ENCODE assay signal across 8 cellular contexts in the genomic region with DNA sequence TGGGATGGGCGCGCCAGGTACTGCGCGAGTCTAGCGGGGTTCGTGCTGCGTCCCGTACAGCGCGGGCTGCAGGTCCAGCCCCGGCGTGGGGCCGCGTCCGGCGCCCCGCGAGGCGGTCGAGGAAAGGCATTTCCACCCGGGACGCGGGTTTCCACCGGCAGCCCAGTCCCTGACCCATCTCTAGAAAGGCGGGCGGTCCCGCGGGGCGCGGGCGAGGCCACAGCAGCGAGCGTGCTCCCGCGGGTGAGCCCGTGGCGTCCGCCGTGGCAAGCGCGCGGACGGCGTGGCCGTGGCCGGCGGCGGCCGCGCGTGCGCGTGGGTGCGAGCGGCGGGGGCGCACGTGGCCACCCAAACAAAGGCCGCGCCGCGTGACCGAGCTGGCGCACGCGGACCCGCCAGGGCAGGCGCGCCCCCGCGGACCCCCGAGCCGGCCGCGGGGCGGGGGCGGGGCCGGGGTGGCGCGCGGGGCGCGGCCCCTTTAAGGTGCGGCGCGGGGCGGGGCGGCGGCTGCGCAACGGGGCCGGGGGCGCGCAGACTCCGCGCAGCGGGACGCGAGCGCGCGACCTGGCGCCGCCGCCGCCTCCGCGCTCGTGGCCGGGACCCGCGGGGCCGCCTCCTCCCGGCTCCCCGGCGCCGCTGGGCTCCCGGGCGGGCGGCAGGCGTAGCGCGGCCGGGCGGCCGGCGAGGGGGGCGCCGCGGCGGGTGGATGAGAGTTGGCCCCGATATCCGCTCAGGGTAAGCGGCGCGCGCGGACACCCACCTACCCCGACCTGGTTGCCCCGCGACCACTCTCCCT. TPM values are rescaled to one million over a fixed set of nuclear protein-coding genes. Genes with fewer than 3 reads are reported as not detected.
DNase-seq lines count a peak whose midpoint lies in the region; ATAC-seq, FAIRE-seq and TF ChIP-seq lines count a peak whose summit lies in the region.

No MANE protein-coding gene starts in this region.

- H3K27me3 ChIP-seq in esophagus squamous epithelium: no peaks in the 10 kb centered on the region
- H3K27me3 ChIP-seq in transverse colon: no peaks in the 10 kb centered on the region

- 0% methylated on average over 8 of the region's 141 CpGs; no CpG with 5 or more reads in 1 of the 2 donors for WGBS in esophagus squamous epithelium, 2 donors
- WGBS in transverse colon (ENCODE audit: low coverage in 1 of 2), 2 donors: 3 to 16% methylated on average over 5 to 7 of the region's 141 CpGs

- peaks cover 5% of the 10 kb centered on the region for H3K9me3 Mint-ChIP-seq in activated T-cell treated with anti-CD3 and anti-CD28 coated beads, Interleukin-2, amount 50 U/mL, for 24 hours
- no peaks in the 10 kb centered on the region for H3K9me3 Mint-ChIP-seq in neural crest cell

- peaks cover 36% of the 10 kb centered on the region for H3K4me1 Mint-ChIP-seq in activated T-cell treated with anti-CD3 and anti-CD28 coated beads, Interleukin-2, amount 50 U/mL, for 24 hours (ENCODE audit: low read depth)
- H3K4me1 Mint-ChIP-seq in neural crest cell: peaks cover 23% of the 10 kb centered on the region

- in situ Hi-C loops in transverse colon (cut with MboI; ENCODE audit: low pct_ligation_motif_present in 1 of 4, low pct_unique_long_range_greater_than_20kb in 1 of 4, low sequenced_read_pairs in 3 of 4): no loop called here

- no peaks in the 10 kb centered on the region for H3K27me3 Mint-ChIP-seq in activated T-cell treated with anti-CD3 and anti-CD28 coated beads, Interleukin-2, amount 50 U/mL, for 24 hours
- peaks cover 19% of the 10 kb centered on the region for H3K27me3 Mint-ChIP-seq in neural crest cell (ENCODE audit: low read depth)

- no peak for FAIRE-seq in GM19239 (lab: Jason Lieb, UNC)

- no peak for TF ChIP-seq EP300 in transverse colon (IDR thresholded peaks at IDR 0.05; ENCODE audit: low read depth)

- H3K4me1 ChIP-seq in esophagus squamous epithelium: peaks cover 53 to 69% (median 56%) of the 10 kb centered on the region in 3 donors
- peaks cover 36 to 64% (median 62%) of the 10 kb centered on the region in 4 donors for H3K4me1 ChIP-seq in transverse colon

- TF ChIP-seq POLR2A in esophagus squamous epithelium (IDR thresholded peaks at IDR 0.05) (no peak), transverse colon (IDR thresholded peaks at IDR 0.05) (no peak)

- intact Hi-C loops in esophagus squamous epithelium (cut with DNase I): no loop called here
- intact Hi-C loops in transverse colon (cut with DNase I; ENCODE audit: low total_unique reads): no loop called here

- no peaks in the 10 kb centered on the region for H3K36me3 Mint-ChIP-seq in activated T-cell treated with anti-CD3 and anti-CD28 coated beads, Interleukin-2, amount 50 U/mL, for 24 hours (ENCODE audit: low read depth)
- H3K36me3 Mint-ChIP-seq in neural crest cell (ENCODE audit: low read depth): no peaks in the 10 kb centered on the region

- H3K27ac Mint-ChIP-seq in activated T-cell treated with anti-CD3 and anti-CD28 coated beads, Interleukin-2, amount 50 U/mL, for 24 hours: no peak overlapping the region
- no peak overlapping the region for H3K27ac Mint-ChIP-seq in neural crest cell (ENCODE audit: unreplicated experiment)

- H3K4me3 Mint-ChIP-seq in activated T-cell treated with anti-CD3 and anti-CD28 coated beads, Interleukin-2, amount 50 U/mL, for 24 hours: peak overlapping the region; percentile 77
- H3K4me3 Mint-ChIP-seq in neural crest cell: peak overlapping the region; percentile 79

- ATAC-seq in GM21390 (IDR thresholded peaks at IDR 0.05; ENCODE audit: unreplicated experiment): no peak

- H3K27ac ChIP-seq in esophagus squamous epithelium (peak overlapping the region; percentile 84 to 89 (median 88)), transverse colon (peak overlapping the region; percentile 82 to 91 (median 89))

- TF ChIP-seq CTCF in AG10803 (conservative IDR thresholded peaks at IDR 0.05; ENCODE audit: low read length) (no peak), esophagus squamous epithelium (IDR thresholded peaks at IDR 0.05) (no peak), neural crest cell (conservative IDR thresholded peaks at IDR 0.05) (no peak), transverse colon (IDR thresholded peaks at IDR 0.05) (no peak)

- DNase-seq in AG10803 (ENCODE audit: low read depth) (peak; percentile 44), GM19239 (ENCODE audit: insufficient read length, low spot score) (peak; percentile 92), NCI-H526 treated with DMSO at 0.1 percent for 48 hours (lab: John Stamatoyannopoulos, UW) (peak; percentile 12), esophagus squamous epithelium (lab: John Stamatoyannopoulos, UW) (no peak), neural crest cell (ENCODE audit: low read depth, low spot score) (no peak), transverse colon (peak; percentile 66)
- peak; percentile 77 for DNase-seq in activated T-cell treated with anti-CD3 and anti-CD28 coated beads, Interleukin-2, amount 50 U/mL, for 24 hours

- no peaks in the 10 kb centered on the region for H3K36me3 ChIP-seq in esophagus squamous epithelium
- H3K36me3 ChIP-seq in transverse colon: no peaks in the 10 kb centered on the region

- H3K4me3 ChIP-seq in AG10803 (ENCODE audit: low read length) (peak overlapping the region; percentile 72), esophagus squamous epithelium (peak overlapping the region; percentile 63 to 88 (median 78)), transverse colon (peak overlapping the region; percentile 18 to 80 (median 62))

- H3K9me3 ChIP-seq in esophagus squamous epithelium (peaks cover 0 to 7% (median 7%) of the 10 kb centered on the region in 3 donors), transverse colon (peaks cover under 1 to 5% of the 10 kb centered on the region in 2 donors)

RNA-seq across cellular contexts. Expression of a gene that starts 39.3 kb away (rescaled TPM):
- total RNA-seq in esophagus squamous epithelium (10 to 100 TPM; 38.7 to 50.6 (median 43.7) TPM), neural crest cell (5.1 and 5.4 TPM in 2 replicates), transverse colon (1 to 10 TPM in 2 of 4 donors, under 1 TPM in 2; 0.96 to 2.5 (median 1.4) TPM)

RNA-seq across cellular contexts. Expression of a gene that starts 43.4 kb away (rescaled TPM):
- 100 to 1,000 TPM in 1 of 4 donors, 10 to 100 TPM in 3; 27.0 to 122 (median 33.3) TPM for total RNA-seq in esophagus squamous epithelium
- 32.3 and 34.1 TPM in 2 replicates for total RNA-seq in neural crest cell
- total RNA-seq in transverse colon: 100 to 1,000 TPM; 146 to 981 (median 258) TPM

Comparison
In these comparisons a context has a peak if more than half of its experiments do, and no peak if none do; other contexts are left out.
1. DNase-seq: peak in AG10803 (single experiment), GM19239 (single experiment), NCI-H526 treated with DMSO at 0.1 percent for 48 hours (single experiment), activated T-cell treated with anti-CD3 and anti-CD28 coated beads, Interleukin-2, amount 50 U/mL, for 24 hours (single experiment) and transverse colon (single experiment); none in esophagus squamous epithelium (single experiment) and neural crest cell (single experiment).
2. Peak in every context shown above with its lines, with median percentiles within 50 percentile points of each other: H3K4me3 ChIP-seq.